ENCODE assay signal across 18 cellular contexts in genomic region chr12:54231236-54231635, GRCh38. TPM values are rescaled to one million over a fixed set of nuclear protein-coding genes. Genes with fewer than 3 reads are reported as not detected.
DNase-seq lines count a peak whose midpoint lies in the region; ATAC-seq, FAIRE-seq and TF ChIP-seq lines count a peak whose summit lies in the region.
"Had no signal": no experiment of that assay in that cellular context is flagged by ENCODE, and none has a peak within 500 bp of the region (broad histone marks: within the 10 kb centered on the region; RNA-seq: fewer than 3 reads in every experiment).

No MANE protein-coding gene starts in this region.

- TF ChIP-seq POLR2A in spleen (IDR thresholded peaks at IDR 0.05) = no peak

- H3K79me2 ChIP-seq in smooth muscle cell (ENCODE audit: low read depth) = no peaks in the 10 kb centered on the region

- H3K36me3 ChIP-seq in smooth muscle cell (ENCODE audit: low read depth) (no peaks in the 10 kb centered on the region), spleen (peaks cover 0 to 17% (median 0%) of the 10 kb centered on the region in 6 donors)
- H3K36me3 ChIP-seq: Peyer's patch had no signal

- H3K4me3 Mint-ChIP-seq in activated CD4-positive, alpha-beta memory T cell treated with anti-CD3 and anti-CD28 coated beads, Interleukin-2, amount 10 ng/mL, durations not matched to agents 7 days and 5 days = no peak overlapping the region
- H3K4me3 Mint-ChIP-seq: CD8-positive, alpha-beta memory T cell; IgD-negative memory B cell had no signal

- H3K27ac Mint-ChIP-seq in activated CD4-positive, alpha-beta memory T cell treated with anti-CD3 and anti-CD28 coated beads, Interleukin-2, amount 10 ng/mL, durations not matched to agents 7 days and 5 days = no peak overlapping the region
- H3K27ac Mint-ChIP-seq: IgD-negative memory B cell had no signal

- intact Hi-C loops in spleen (cut with DNase I; ENCODE audit: low total_unique reads) = no loop called here

- FAIRE-seq in RCC 7860 (lab: Jason Lieb, UNC) = peak; percentile 12
- FAIRE-seq: H54 had no signal

- H3K27me3 ChIP-seq in smooth muscle cell (ENCODE audit: low read depth) (no peaks in the 10 kb centered on the region), spleen (replicated peaks in 1 of 7) (no peaks in the 10 kb centered on the region)
- H3K27me3 ChIP-seq: BE2C, Peyer's patch had no signal

- H3K4me2 ChIP-seq in smooth muscle cell = no peak overlapping the region

- no peak overlapping the region for H3K9ac ChIP-seq in smooth muscle cell (ENCODE audit: low read depth)

- H4K20me1 ChIP-seq in smooth muscle cell (ENCODE audit: low read depth) = no peaks in the 10 kb centered on the region

- H3K27ac ChIP-seq in smooth muscle cell (ENCODE audit: low read depth) = peak overlapping the region; percentile 93
- H3K27ac ChIP-seq in spleen = no peak overlapping the region
- H3K27ac ChIP-seq: Peyer's patch had no signal

- CTCF ChIA-PET in activated CD4-positive, alpha-beta memory T cell treated with anti-CD3 and anti-CD28 coated beads, Interleukin-2, amount 10 ng/mL, durations not matched to agents 7 days and 5 days (lab: Charles Lee) = interaction anchor here (1.3 kb wide), 1 partner anchor 11 kb away, joined by 10 read pairs; no protein-coding TSS in a partner anchor

- H3K27me3 Mint-ChIP-seq in activated CD4-positive, alpha-beta memory T cell treated with anti-CD3 and anti-CD28 coated beads, Interleukin-2, amount 10 ng/mL, durations not matched to agents 7 days and 5 days = no peaks in the 10 kb centered on the region
- H3K27me3 Mint-ChIP-seq: CD8-positive, alpha-beta memory T cell; IgD-negative memory B cell had no signal

- TF ChIP-seq CTCF in smooth muscle cell (IDR thresholded peaks at IDR 0.05; ENCODE audit: borderline replicate concordance, insufficient read depth, poor library complexity, severe bottlenecking) (no peak), spleen (IDR thresholded peaks at IDR 0.05 in 8 of 11, conservative IDR thresholded peaks at IDR 0.05 in 3 of 11) (no peak)

- H3K4me3 ChIP-seq in smooth muscle cell (no peak overlapping the region), spleen (no peak overlapping the region)
- H3K4me3 ChIP-seq: Peyer's patch had no signal

- H2AFZ ChIP-seq in smooth muscle cell (ENCODE audit: low read depth) = no peak overlapping the region

- peaks cover 10% of the 10 kb centered on the region for H3K4me1 Mint-ChIP-seq in activated CD4-positive, alpha-beta memory T cell treated with anti-CD3 and anti-CD28 coated beads, Interleukin-2, amount 10 ng/mL, durations not matched to agents 7 days and 5 days
- H3K4me1 Mint-ChIP-seq: CD8-positive, alpha-beta memory T cell had no signal

- no peak for ATAC-seq in GM18861 (IDR thresholded peaks at IDR 0.05; ENCODE audit: unreplicated experiment)

- 97% methylated on average over 3 of the region's 3 CpGs for WGBS in smooth muscle cell (ENCODE audit: low lambda C conversion rate)
- WGBS in spleen, 5 donors = 87 to 98% (median 97%) methylated on average over 3 of the region's 3 CpGs

- no peaks in the 10 kb centered on the region for H3K9me3 Mint-ChIP-seq in activated CD4-positive, alpha-beta memory T cell treated with anti-CD3 and anti-CD28 coated beads, Interleukin-2, amount 10 ng/mL, durations not matched to agents 7 days and 5 days
- H3K9me3 Mint-ChIP-seq: CD8-positive, alpha-beta memory T cell; IgD-negative memory B cell had no signal

- peaks cover 20% of the 10 kb centered on the region for H3K36me3 Mint-ChIP-seq in activated CD4-positive, alpha-beta memory T cell treated with anti-CD3 and anti-CD28 coated beads, Interleukin-2, amount 10 ng/mL, durations not matched to agents 7 days and 5 days (ENCODE audit: low read depth)

- H3K4me1 ChIP-seq in smooth muscle cell (ENCODE audit: low read depth) (peaks cover 2% of the 10 kb centered on the region), spleen (peaks cover 0 to 33% (median 13%) of the 10 kb centered on the region in 6 donors)
- H3K4me1 ChIP-seq: BE2C, Peyer's patch had no signal

- H3K9me3 ChIP-seq in smooth muscle cell (replicated peaks; ENCODE audit: low read depth) = no peaks in the 10 kb centered on the region
- H3K9me3 ChIP-seq in spleen = no peaks in the 10 kb centered on the region
- H3K9me3 ChIP-seq: BE2C, Peyer's patch had no signal

- DNase-seq in DMS 273 (lab: John Stamatoyannopoulos, UW; ENCODE audit: unreplicated experiment) (peak; percentile 66), RCC 7860 (ENCODE audit: low spot score) (no peak), cerebellum (ENCODE audit: low spot score) (peak; percentile 67), smooth muscle cell (lab: John Stamatoyannopoulos, UW; ENCODE audit: unreplicated experiment) (no peak), spleen (no peak)
- no peak for DNase-seq in activated CD4-positive, alpha-beta memory T cell treated with anti-CD3 and anti-CD28 coated beads, Interleukin-2, amount 10 ng/mL, durations not matched to agents 7 days and 5 days
- DNase-seq: BE2C; CD8-positive, alpha-beta memory T cell; EL; MV-4-11; NCI-H1417 treated with DMSO at 0.1 percent for 48 hours; NCI-H2029 treated with DMSO at 0.1 percent for 48 hours; NCI-H510A treated with DMSO at 0.1 percent for 48 hours; Peyer's patch; SHP77 treated with DMSO at 0.1 percent for 48 hours had no signal

- peaks cover 11% of the 10 kb centered on the region for H3F3A ChIP-seq in smooth muscle cell (ENCODE audit: low read depth)

- POLR2A ChIA-PET in activated CD4-positive, alpha-beta memory T cell treated with anti-CD3 and anti-CD28 coated beads, Interleukin-2, amount 10 ng/mL, durations not matched to agents 7 days and 5 days (lab: Charles Lee) = no interaction called here

RNA-seq across cellular contexts. Expression of gene SMUG1, which starts 42.5 kb away (rescaled TPM):
- total RNA-seq in cerebellum = 26.0 TPM
- total RNA-seq in smooth muscle cell = 36.7 and 39.4 TPM in 2 replicates
- polyA plus RNA-seq in smooth muscle cell = 40.5 and 49.2 TPM in 2 replicates
- total RNA-seq in activated CD4-positive, alpha-beta memory T cell treated with anti-CD3 and anti-CD28 coated beads, Interleukin-2, amount 10 ng/mL, durations not matched to agents 7 days and 5 days = 10 to 100 TPM; 25.7 to 27.9 TPM
- total RNA-seq in spleen = 10 to 100 TPM; 20.9 to 36.3 (median 23.1) TPM
- 10 to 100 TPM; 24.0 to 42.2 (median 37.4) TPM for polyA plus RNA-seq in spleen

RNA-seq across cellular contexts. Expression of gene CBX5, which starts 48.7 kb away (rescaled TPM):
- total RNA-seq in cerebellum = 149 TPM
- total RNA-seq in smooth muscle cell = 58.9 and 67.4 TPM in 2 replicates
- 25.0 and 26.1 TPM in 2 replicates for polyA plus RNA-seq in smooth muscle cell
- total RNA-seq in activated CD4-positive, alpha-beta memory T cell treated with anti-CD3 and anti-CD28 coated beads, Interleukin-2, amount 10 ng/mL, durations not matched to agents 7 days and 5 days = 100 to 1,000 TPM; 103 to 106 TPM
- 10 to 100 TPM; 37.2 to 60.3 (median 48.2) TPM for total RNA-seq in spleen
- 1 to 10 TPM; 6.5 to 8.8 (median 6.5) TPM for polyA plus RNA-seq in spleen

RNA-seq across cellular contexts. Expression of gene HNRNPA1, which starts 49.3 kb away (rescaled TPM):
- total RNA-seq in cerebellum (451 TPM), smooth muscle cell (378 and 483 TPM in 2 replicates), spleen (100 to 1,000 TPM; 511 to 957 (median 742) TPM)
- polyA plus RNA-seq in smooth muscle cell (440 and 451 TPM in 2 replicates), spleen (1,000 to 10,000 TPM; 1,074 to 1,168 (median 1,166) TPM)
- total RNA-seq in activated CD4-positive, alpha-beta memory T cell treated with anti-CD3 and anti-CD28 coated beads, Interleukin-2, amount 10 ng/mL, durations not matched to agents 7 days and 5 days = 1,000 to 10,000 TPM; 1,361 to 1,363 TPM

Comparison
In these comparisons a context has a peak if more than half of its experiments do, and no peak if none do; other contexts are left out.
1. DNase-seq: peak in DMS 273 (single experiment) and cerebellum (single experiment); none in RCC 7860 (single experiment), smooth muscle cell (single experiment), activated CD4-positive, alpha-beta memory T cell treated with anti-CD3 and anti-CD28 coated beads, Interleukin-2, amount 10 ng/mL, durations not matched to agents 7 days and 5 days (single experiment) and spleen (single experiment).